8 cellular contexts compared by ENCODE assay signal in genomic region chr7:2104107-2104710, GRCh38.
DNase-seq lines count a peak whose midpoint lies in the region; ATAC-seq and TF ChIP-seq lines count a peak whose summit lies in the region.

No MANE protein-coding gene starts in this region.

- H3K27ac ChIP-seq in angular gyrus (ENCODE audit: low read depth, low read length) (peak overlapping the region; percentile 64), left ventricle myocardium inferior (replicated peaks) (peak overlapping the region; percentile 47), rectal smooth muscle tissue (ENCODE audit: low read depth, low read length) (peak overlapping the region; percentile 65), aorta (ENCODE audit: low read depth in 1 of 2, low read length in 2 of 2) (no peak overlapping the region)

- CTCF ChIA-PET in HEK293T (lab: Yijun Ruan, JAX): interaction anchor here (0.6 kb wide), 1 partner anchor 91 kb away, joined by 6 read pairs; no protein-coding TSS in a partner anchor

- H3K36me3 ChIP-seq in left ventricle myocardium inferior (no peaks in the 10 kb centered on the region), rectal smooth muscle tissue (ENCODE audit: control insufficient read depth, insufficient read depth, low read length) (no peaks in the 10 kb centered on the region), aorta (ENCODE audit: control insufficient read depth in 1 of 2, insufficient read depth in 2 of 2, low read length in 1 of 2) (no peaks in the 10 kb centered on the region)

- no peaks in the 10 kb centered on the region for H3K27me3 Mint-ChIP-seq in T-helper 2 cell treated with Interferon-gamma antibody and Interleukin-4, amounts not matched to agents 5 μg/mL and 100 μg/mL, for 36 hours (ENCODE audit: low read depth)

- H3K4me1 Mint-ChIP-seq in T-helper 2 cell treated with Interferon-gamma antibody and Interleukin-4, amounts not matched to agents 5 μg/mL and 100 μg/mL, for 36 hours (ENCODE audit: low read depth): peaks cover 25% of the 10 kb centered on the region

- no peak overlapping the region for H3K4me3 Mint-ChIP-seq in T-helper 2 cell treated with Interferon-gamma antibody and Interleukin-4, amounts not matched to agents 5 μg/mL and 100 μg/mL, for 36 hours

- DNase-seq in AG20443 (ENCODE audit: low spot score): peak; percentile 99
- DNase-seq in HEK293T (ENCODE audit: extremely low spot score): peak; percentile 76
- DNase-seq in T-helper 2 cell treated with Interferon-gamma antibody and Interleukin-4, amounts not matched to agents 5 μg/mL and 100 μg/mL, for 36 hours (ENCODE audit: low spot score): peak; percentile 66
- DNase-seq in left ventricle myocardium inferior: peak; percentile 87
- DNase-seq in aorta: peak; percentile 86 to 95

- WGBS in aorta, 2 donors: 22 to 25% methylated on average over 27 of the region's 27 CpGs

- H3K27me3 ChIP-seq in left ventricle myocardium inferior (ENCODE audit: low read depth) (no peaks in the 10 kb centered on the region), rectal smooth muscle tissue (ENCODE audit: control insufficient read depth, insufficient read depth, low read length) (no peaks in the 10 kb centered on the region), aorta (ENCODE audit: control insufficient read depth in 1 of 2, insufficient read depth in 2 of 2, low read length in 1 of 2) (no peaks in the 10 kb centered on the region)

- H3K9me3 Mint-ChIP-seq in T-helper 2 cell treated with Interferon-gamma antibody and Interleukin-4, amounts not matched to agents 5 μg/mL and 100 μg/mL, for 36 hours: no peaks in the 10 kb centered on the region

- peak; percentile 86 for ATAC-seq in aorta (ENCODE audit: low FRiP score)
- ATAC-seq in GM18511 (IDR thresholded peaks at IDR 0.05; ENCODE audit: unreplicated experiment): no peak

- H3K4me1 ChIP-seq in left ventricle myocardium inferior: peaks cover 57% of the 10 kb centered on the region
- peaks cover 17% of the 10 kb centered on the region for H3K4me1 ChIP-seq in rectal smooth muscle tissue (ENCODE audit: control insufficient read depth, insufficient read depth, low read length)
- H3K4me1 ChIP-seq in aorta (ENCODE audit: control insufficient read depth in 1 of 2, insufficient read depth in 2 of 2, low read length in 2 of 2): no peaks in the 10 kb centered on the region

- H3K4me3 ChIP-seq in left ventricle myocardium inferior (peak overlapping the region; percentile 40), rectal smooth muscle tissue (ENCODE audit: low read length) (peak overlapping the region; percentile 45), aorta (ENCODE audit: low read length in 2 of 2) (no peak overlapping the region)

- H3K9me3 ChIP-seq in left ventricle myocardium inferior (replicated peaks) (no peaks in the 10 kb centered on the region), aorta (ENCODE audit: control insufficient read depth, low read length) (no peaks in the 10 kb centered on the region)

- peak overlapping the region; percentile 5 for H3K27ac Mint-ChIP-seq in T-helper 2 cell treated with Interferon-gamma antibody and Interleukin-4, amounts not matched to agents 5 μg/mL and 100 μg/mL, for 36 hours

- peaks cover 6% of the 10 kb centered on the region for H3K36me3 Mint-ChIP-seq in T-helper 2 cell treated with Interferon-gamma antibody and Interleukin-4, amounts not matched to agents 5 μg/mL and 100 μg/mL, for 36 hours (ENCODE audit: low read depth)

- intact Hi-C loops in left ventricle myocardium inferior (cut with micrococcal nuclease) (no loop called here), aorta (cut with DNase I) (loop anchor here in 1 of 2 donors (5.0 kb wide), 1 partner anchor 53 kb away; no protein-coding TSS in a partner anchor)

- peak; percentile 82 for TF ChIP-seq CTCF in left ventricle myocardium inferior (IDR thresholded peaks at IDR 0.05; ENCODE audit: borderline replicate concordance)

- H3K9ac ChIP-seq in rectal smooth muscle tissue (ENCODE audit: low read length): no peak overlapping the region

- POLR2A ChIA-PET in HEK293T (lab: Yijun Ruan, JAX): no interaction called here

TF ChIP-seq in HEK293T, 16 proteins besides CTCF, POLR2A, EP300 and RAD21:
- TF ChIP-seq ELF4 (IDR thresholded peaks at IDR 0.05) (no peak), HDGF (IDR thresholded peaks at IDR 0.05; ENCODE audit: borderline replicate concordance) (no peak), L3MBTL2 (conservative IDR thresholded peaks at IDR 0.05) (peak; percentile 68; the same call in 1 of the 2 replicates), ARNT (IDR thresholded peaks at IDR 0.05) (no peak), PKNOX1 (IDR thresholded peaks at IDR 0.05) (peak; percentile 33), BHLHE40 (IDR thresholded peaks at IDR 0.05; ENCODE audit: borderline replicate concordance) (no peak), LEF1 (IDR thresholded peaks at IDR 0.05; ENCODE audit: borderline replicate concordance) (no peak), CTBP1 (IDR thresholded peaks at IDR 0.05; ENCODE audit: borderline replicate concordance) (no peak), SP1 (IDR thresholded peaks at IDR 0.05) (no peak), FOXA1 (IDR thresholded peaks at IDR 0.05) (no peak), NFRKB (IDR thresholded peaks at IDR 0.05) (no peak), FOXM1 (IDR thresholded peaks at IDR 0.05; ENCODE audit: borderline replicate concordance) (no peak)

Comparison
In these comparisons a context has a peak if more than half of its experiments do, and no peak if none do; other contexts are left out.
1. H3K27ac ChIP-seq: peak in angular gyrus (single experiment), left ventricle myocardium inferior (single experiment) and rectal smooth muscle tissue (single experiment); none in aorta (0 of 2).
2. H3K4me3 ChIP-seq: peak in left ventricle myocardium inferior (single experiment) and rectal smooth muscle tissue (single experiment); none in aorta (0 of 2).
3. Peak in every context shown above with its lines, with median percentiles within 50 percentile points of each other: DNase-seq.